In genomic region chr7:36301914-36302771, GRCh38 we compare ENCODE assay signal across 13 cellular contexts.
DNase-seq lines count a peak whose midpoint lies in the region; ATAC-seq and TF ChIP-seq lines count a peak whose summit lies in the region.
"Had no signal": no experiment of that assay in that cellular context is flagged by ENCODE, and none has a peak within 500 bp of the region (broad histone marks: within the 10 kb centered on the region; RNA-seq: fewer than 3 reads in every experiment).

No MANE protein-coding gene starts in this region.

- H3K27me3 ChIP-seq in mammary epithelial cell (ENCODE audit: insufficient read depth, low read length) (no peaks in the 10 kb centered on the region), right lobe of liver (no peaks in the 10 kb centered on the region), thyroid gland (no peaks in the 10 kb centered on the region), HAP-1 (ENCODE audit: low read depth) (no peaks in the 10 kb centered on the region)

- H3K36me3 Mint-ChIP-seq in MCF 10A (ENCODE audit: insufficient read depth, unreplicated experiment) (no peaks in the 10 kb centered on the region), brain (peaks cover 8% of the 10 kb centered on the region)
- H3K36me3 Mint-ChIP-seq in activated naive CD8-positive, alpha-beta T cell treated with anti-CD3 and anti-CD28 coated beads for 36 hours: no peaks in the 10 kb centered on the region

- H3K4me1 ChIP-seq in mammary epithelial cell (ENCODE audit: insufficient read depth, low read length) (peaks cover 16% of the 10 kb centered on the region), right lobe of liver (peaks cover 0 to 37% (median 10%) of the 10 kb centered on the region in 4 donors), thyroid gland (peaks cover 55 to 72% of the 10 kb centered on the region in 2 donors), HAP-1 (no peaks in the 10 kb centered on the region)

- H4K20me1 ChIP-seq in mammary epithelial cell (ENCODE audit: insufficient read depth, low read length): no peaks in the 10 kb centered on the region

- no TSS peak for BruUV-seq in MCF 10A (replicated peaks; lab: Mats Ljungman, UMichigan)
- BruUV-seq in mammary epithelial cell (replicated peaks; lab: Mats Ljungman, UMichigan): no TSS peak

- H3K4me3 ChIP-seq in mammary epithelial cell (replicated peaks in 1 of 3; ENCODE audit: insufficient read depth in 1 of 3, low read depth in 2 of 3, low read length in 3 of 3) (no peak overlapping the region), right lobe of liver (no peak overlapping the region), thyroid gland (replicated peaks in 1 of 3) (no peak overlapping the region), HAP-1 (no peak overlapping the region)

- peaks cover 20% of the 10 kb centered on the region for H3K4me1 Mint-ChIP-seq in MCF 10A (ENCODE audit: insufficient read depth, unreplicated experiment)
- peaks cover 58% of the 10 kb centered on the region for H3K4me1 Mint-ChIP-seq in brain
- no peaks in the 10 kb centered on the region for H3K4me1 Mint-ChIP-seq in activated naive CD8-positive, alpha-beta T cell treated with anti-CD3 and anti-CD28 coated beads for 36 hours
- H3K4me1 Mint-ChIP-seq: activated CD4-positive, alpha-beta T cell treated with anti-CD3 and anti-CD28 coated beads for 36 hours; activated naive CD4-positive, alpha-beta T cell treated with anti-CD3 and anti-CD28 coated beads, Interleukin-2, amount 10 ng/mL, durations not matched to agents 7 days and 5 days had no signal

- no peak overlapping the region for H3K27ac ChIP-seq in mammary epithelial cell (ENCODE audit: insufficient read depth, low read depth, low read length)
- H3K27ac ChIP-seq in right lobe of liver: peak overlapping the region in 2 of 3 donors; percentile 16 to 58
- H3K27ac ChIP-seq in thyroid gland: peak overlapping the region; percentile 29 to 86 (median 71)

- TF ChIP-seq CTCF in MCF 10A (IDR thresholded peaks at IDR 0.05; ENCODE audit: unreplicated experiment) (no peak), mammary epithelial cell (conservative IDR thresholded peaks at IDR 0.05 in 1 of 2, IDR thresholded peaks at IDR 0.05 in 1 of 2; ENCODE audit: extremely low read depth in 1 of 2, insufficient read depth in 1 of 2, low read depth in 1 of 2, low read length in 2 of 2) (no peak), brain (conservative IDR thresholded peaks at IDR 0.05) (no peak), right lobe of liver (IDR thresholded peaks at IDR 0.05) (no peak), thyroid gland (IDR thresholded peaks at IDR 0.05) (peak in 1 of 6 experiments; percentile 7)

- 95% methylated on average over 10 of the region's 15 CpGs for WGBS in mammary epithelial cell (ENCODE audit: low coverage, missing lambda C conversion rate)
- whole genome bisulfite sequencing in right lobe of liver (ENCODE audit: insufficient coverage, low coverage, low lambda C conversion rate, missing lambda C conversion rate): 91% methylated on average over 12 of the region's 15 CpGs
- WGBS in thyroid gland, 2 donors: 85% methylated on average over 15 of the region's 15 CpGs

- H3K9ac ChIP-seq in mammary epithelial cell (ENCODE audit: insufficient read depth, low read length): no peak overlapping the region

- H3K4me3 Mint-ChIP-seq in MCF 10A (ENCODE audit: unreplicated experiment): no peak overlapping the region
- no peak overlapping the region for H3K4me3 Mint-ChIP-seq in brain
- H3K4me3 Mint-ChIP-seq in activated naive CD8-positive, alpha-beta T cell treated with anti-CD3 and anti-CD28 coated beads for 36 hours: no peak overlapping the region
- H3K4me3 Mint-ChIP-seq: activated CD4-positive, alpha-beta T cell treated with anti-CD3 and anti-CD28 coated beads for 36 hours; activated naive CD4-positive, alpha-beta T cell treated with anti-CD3 and anti-CD28 coated beads, Interleukin-2, amount 10 ng/mL, durations not matched to agents 7 days and 5 days; HFFc6 had no signal

- DNase-seq in MCF 10A (ENCODE audit: unreplicated experiment): peak; percentile 42
- no peak for DNase-seq in mammary epithelial cell
- no peak for DNase-seq in right lobe of liver
- DNase-seq in thyroid gland: peak in 1 of 2 donors; percentile 36
- no peak for DNase-seq in HAP-1 (ENCODE audit: low spot score in 2 of 2)
- DNase-seq in activated naive CD8-positive, alpha-beta T cell treated with anti-CD3 and anti-CD28 coated beads for 36 hours: no peak
- DNase-seq: activated CD4-positive, alpha-beta T cell treated with anti-CD3 and anti-CD28 coated beads for 36 hours; activated naive CD4-positive, alpha-beta T cell treated with anti-CD3 and anti-CD28 coated beads, Interleukin-2, amount 10 ng/mL, durations not matched to agents 7 days and 5 days; GF-D8; HFFc6; NCI-H1694 had no signal

- TF ChIP-seq POLR2A in right lobe of liver (IDR thresholded peaks at IDR 0.05): no peak
- TF ChIP-seq POLR2A in thyroid gland (IDR thresholded peaks at IDR 0.05): no peak

- intact Hi-C loops in MCF 10A (cut with micrococcal nuclease) (no loop called here), mammary epithelial cell (cut with micrococcal nuclease) (no loop called here), right lobe of liver (cut with DNase I) (no loop called here), thyroid gland (cut with DNase I) (no loop called here)

- POLR2A ChIA-PET in MCF 10A (lab: Yijun Ruan, JAX): interaction anchor here (0.6 to 1.5 kb wide), 2 partner anchors 22 to 183 kb away, joined by 3 to 4 read pairs; no protein-coding TSS in a partner anchor

- ATAC-seq in right lobe of liver (no peak), GM19397 (IDR thresholded peaks at IDR 0.05; ENCODE audit: unreplicated experiment) (no peak)
- ATAC-seq: activated CD4-positive, alpha-beta T cell treated with anti-CD3 and anti-CD28 coated beads for 36 hours had no signal

- in situ Hi-C loops in mammary epithelial cell (cut with MboI; ENCODE audit: low sequenced_read_pairs in 2 of 2): no loop called here
- in situ Hi-C loops in HAP-1 (cut with MboI; ENCODE audit: low sequenced_read_pairs): no loop called here

- H3K27me3 Mint-ChIP-seq in MCF 10A (ENCODE audit: insufficient read depth, unreplicated experiment) (no peaks in the 10 kb centered on the region), brain (peaks cover 3% of the 10 kb centered on the region)
- no peaks in the 10 kb centered on the region for H3K27me3 Mint-ChIP-seq in activated naive CD8-positive, alpha-beta T cell treated with anti-CD3 and anti-CD28 coated beads for 36 hours
- H3K27me3 Mint-ChIP-seq: activated CD4-positive, alpha-beta T cell treated with anti-CD3 and anti-CD28 coated beads for 36 hours; activated naive CD4-positive, alpha-beta T cell treated with anti-CD3 and anti-CD28 coated beads, Interleukin-2, amount 10 ng/mL, durations not matched to agents 7 days and 5 days had no signal

- H3K27ac Mint-ChIP-seq in MCF 10A (ENCODE audit: low read depth, unreplicated experiment) (peak overlapping the region; percentile 39), brain (peak overlapping the region in 3 of 5 experiments; percentile 56 to 90 (median 73))
- no peak overlapping the region for H3K27ac Mint-ChIP-seq in activated naive CD8-positive, alpha-beta T cell treated with anti-CD3 and anti-CD28 coated beads for 36 hours
- H3K27ac Mint-ChIP-seq: activated CD4-positive, alpha-beta T cell treated with anti-CD3 and anti-CD28 coated beads for 36 hours; activated naive CD4-positive, alpha-beta T cell treated with anti-CD3 and anti-CD28 coated beads, Interleukin-2, amount 10 ng/mL, durations not matched to agents 7 days and 5 days had no signal

- H3K9me3 Mint-ChIP-seq in MCF 10A (ENCODE audit: unreplicated experiment) (no peaks in the 10 kb centered on the region), brain (no peaks in the 10 kb centered on the region)
- H3K9me3 Mint-ChIP-seq in activated naive CD8-positive, alpha-beta T cell treated with anti-CD3 and anti-CD28 coated beads for 36 hours: no peaks in the 10 kb centered on the region
- H3K9me3 Mint-ChIP-seq: activated naive CD4-positive, alpha-beta T cell treated with anti-CD3 and anti-CD28 coated beads, Interleukin-2, amount 10 ng/mL, durations not matched to agents 7 days and 5 days; HFFc6 had no signal

- H3K9me3 ChIP-seq in mammary epithelial cell (replicated peaks; ENCODE audit: insufficient read depth, low read length) (no peaks in the 10 kb centered on the region), right lobe of liver (no peaks in the 10 kb centered on the region), thyroid gland (no peaks in the 10 kb centered on the region), HAP-1 (no peaks in the 10 kb centered on the region)

- dilution Hi-C loops in mammary epithelial cell (cut with HindIII; ENCODE audit: low sequenced_read_pairs): no loop called here

- H2AFZ ChIP-seq in mammary epithelial cell (ENCODE audit: low read depth, low read length): no peak overlapping the region

- no peaks in the 10 kb centered on the region for H3K36me3 ChIP-seq in mammary epithelial cell (ENCODE audit: insufficient read depth, low read length)
- peaks cover 0 to 4% (median 0%) of the 10 kb centered on the region in 4 donors for H3K36me3 ChIP-seq in right lobe of liver
- no peaks in the 10 kb centered on the region for H3K36me3 ChIP-seq in thyroid gland
- no peaks in the 10 kb centered on the region for H3K36me3 ChIP-seq in HAP-1 (replicated peaks)

- no peaks in the 10 kb centered on the region for H3K79me2 ChIP-seq in mammary epithelial cell (ENCODE audit: insufficient read depth, low read length)

- CTCF ChIA-PET in MCF 10A (lab: Yijun Ruan, JAX) (interaction anchor here (0.7 to 6.7 kb wide), 10 partner anchors 9 to 327 kb away, joined by 3 to 69 read pairs (median 8); a partner anchor contains a TSS), mammary epithelial cell (lab: Charles Lee; ENCODE audit: low non-redundant PET) (no interaction called here)

- H3K4me2 ChIP-seq in mammary epithelial cell (ENCODE audit: insufficient read depth, low read depth, low read length): no peak overlapping the region
